ENCODE assay signal across 8 cellular contexts in genomic region chr22:21712751-21713427, GRCh38. TPM values are rescaled to one million over a fixed set of nuclear protein-coding genes. Genes with fewer than 3 reads are reported as not detected.
DNase-seq lines count a peak whose midpoint lies in the region; ATAC-seq and TF ChIP-seq lines count a peak whose summit lies in the region.

No MANE protein-coding gene starts in this region.

- DNase-seq in NK-92 treated with Interleukin-12 subunit alpha and Interleukin-12 subunit beta, amount 100 ng/mL, for 24 hours (lab: John Stamatoyannopoulos, UW) = peak; percentile 6
- DNase-seq in NK-92 (lab: John Stamatoyannopoulos, UW; ENCODE audit: unreplicated experiment) (no peak), NCI-H446 (lab: John Stamatoyannopoulos, UW) (peak; percentile 35 to 77), dorsolateral prefrontal cortex (peak; percentile 57 to 90 (median 79)), lung microvascular endothelial cell (ENCODE audit: low read depth in 2 of 2) (peak; percentile 84 to 90)
- peak; percentile 71 for DNase-seq in activated CD4-positive, alpha-beta T cell treated with anti-CD3 and anti-CD28 coated beads for 36 hours
- DNase-seq in stimulated activated CD4-positive, alpha-beta T cell treated with anti-CD3 and anti-CD28 coated beads, TNF-alpha, amount 100 ng/mL, for 4 hours (ENCODE audit: low read depth in 3 of 3) = peak in 2 of 3 experiments; percentile 28 to 33

- H3K4me3 ChIP-seq in dorsolateral prefrontal cortex = peak overlapping the region in 44 of 59 donors; percentile 2 to 51 (median 30)

- POLR2A ChIA-PET in activated CD4-positive, alpha-beta T cell treated with anti-CD3 and anti-CD28 coated beads for 36 hours (lab: Charles Lee) = no interaction called here

- intact Hi-C loops in activated CD4-positive, alpha-beta T cell treated with anti-CD3 and anti-CD28 coated beads for 36 hours (cut with DNase I, micrococcal nuclease) = loop anchor here (1.0 to 2.0 kb wide), 2 partner anchors 225 to 240 kb away; partner anchors contain the start of gene PPM1F (in 2 of the 2)
- intact Hi-C loops in dorsolateral prefrontal cortex (cut with DNase I) = loop anchor here (1.0 to 2.0 kb wide), 4 partner anchors 22 to 240 kb away; partner anchors contain the start of genes PPM1F (in 2 of the 2), MAPK1 (in 1 of the 2) and YPEL1 (in 1 of the 2)

- no peak overlapping the region for H3K27ac Mint-ChIP-seq in activated CD4-positive, alpha-beta T cell treated with anti-CD3 and anti-CD28 coated beads for 36 hours

- peak; percentile 96 for ATAC-seq in activated CD4-positive, alpha-beta T cell treated with anti-CD3 and anti-CD28 coated beads for 36 hours
- no peak for ATAC-seq in GM21723 (IDR thresholded peaks at IDR 0.05; ENCODE audit: unreplicated experiment)

- peaks cover 10% of the 10 kb centered on the region for H3K4me1 Mint-ChIP-seq in activated CD4-positive, alpha-beta T cell treated with anti-CD3 and anti-CD28 coated beads for 36 hours

- H3K36me3 Mint-ChIP-seq in activated CD4-positive, alpha-beta T cell treated with anti-CD3 and anti-CD28 coated beads for 36 hours (ENCODE audit: low read depth) = no peaks in the 10 kb centered on the region

- CTCF ChIA-PET in activated CD4-positive, alpha-beta T cell treated with anti-CD3 and anti-CD28 coated beads for 36 hours (lab: Charles Lee) = interaction anchor here (0.7 to 1.5 kb wide), 3 partner anchors 8 to 240 kb away, joined by 4 to 8 read pairs (median 6); partner anchors contain the start of gene PPM1F

- no peak overlapping the region for H3K4me3 Mint-ChIP-seq in activated CD4-positive, alpha-beta T cell treated with anti-CD3 and anti-CD28 coated beads for 36 hours

- H3K27me3 Mint-ChIP-seq in activated CD4-positive, alpha-beta T cell treated with anti-CD3 and anti-CD28 coated beads for 36 hours = no peaks in the 10 kb centered on the region

- H3K27me3 ChIP-seq in dorsolateral prefrontal cortex = no peaks in the 10 kb centered on the region

- H3K9me3 Mint-ChIP-seq in activated CD4-positive, alpha-beta T cell treated with anti-CD3 and anti-CD28 coated beads for 36 hours (ENCODE audit: low read depth) = no peaks in the 10 kb centered on the region

- peak; percentile 61 to 96 (median 86) for TF ChIP-seq CTCF in dorsolateral prefrontal cortex (IDR thresholded peaks at IDR 0.05 in 54 of 56, conservative IDR thresholded peaks at IDR 0.05 in 2 of 56; ENCODE audit: low read depth in 1 of 56, partially characterized antibody in 56 of 56)

- H3K27ac ChIP-seq in dorsolateral prefrontal cortex = peak overlapping the region in 40 of 59 donors; percentile 7 to 70 (median 47)

RNA-seq across cellular contexts. Expression of gene YPEL1, which starts 22.7 kb away (rescaled TPM):
- 1 to 10 TPM; 1.0 to 1.5 TPM for total RNA-seq in activated CD4-positive, alpha-beta T cell treated with anti-CD3 and anti-CD28 coated beads for 36 hours
- total RNA-seq in dorsolateral prefrontal cortex = 10 to 100 TPM; 16.4 to 47.2 (median 29.4) TPM
- total RNA-seq in lung microvascular endothelial cell = 2.8 and 5.2 TPM in 2 replicates

RNA-seq across cellular contexts. Expression of gene PPIL2, which starts 47.1 kb away (rescaled TPM):
- 10 to 100 TPM; 42.8 to 57.7 TPM for total RNA-seq in activated CD4-positive, alpha-beta T cell treated with anti-CD3 and anti-CD28 coated beads for 36 hours
- 10 to 100 TPM; 27.4 to 65.8 (median 42.2) TPM for total RNA-seq in dorsolateral prefrontal cortex
- total RNA-seq in lung microvascular endothelial cell = 11.3 and 13.3 TPM in 2 replicates
